ENCODE assay signal across 1 cellular context in genomic region chr3:104291878-104292277, GRCh38.
TF ChIP-seq lines count a peak whose summit lies in the region.

No MANE protein-coding gene starts in this region.

TF ChIP-seq in H1, 55 proteins besides CTCF, POLR2A, EP300 and RAD21 (continued from another document):
- TF ChIP-seq RFX5 (IDR thresholded peaks at IDR 0.05; ENCODE audit: borderline replicate concordance, low read depth, low read length) (no peak), HDAC6 (IDR thresholded peaks at IDR 0.05; ENCODE audit: low read depth, low read length) (no peak)
